In the genomic region with DNA sequence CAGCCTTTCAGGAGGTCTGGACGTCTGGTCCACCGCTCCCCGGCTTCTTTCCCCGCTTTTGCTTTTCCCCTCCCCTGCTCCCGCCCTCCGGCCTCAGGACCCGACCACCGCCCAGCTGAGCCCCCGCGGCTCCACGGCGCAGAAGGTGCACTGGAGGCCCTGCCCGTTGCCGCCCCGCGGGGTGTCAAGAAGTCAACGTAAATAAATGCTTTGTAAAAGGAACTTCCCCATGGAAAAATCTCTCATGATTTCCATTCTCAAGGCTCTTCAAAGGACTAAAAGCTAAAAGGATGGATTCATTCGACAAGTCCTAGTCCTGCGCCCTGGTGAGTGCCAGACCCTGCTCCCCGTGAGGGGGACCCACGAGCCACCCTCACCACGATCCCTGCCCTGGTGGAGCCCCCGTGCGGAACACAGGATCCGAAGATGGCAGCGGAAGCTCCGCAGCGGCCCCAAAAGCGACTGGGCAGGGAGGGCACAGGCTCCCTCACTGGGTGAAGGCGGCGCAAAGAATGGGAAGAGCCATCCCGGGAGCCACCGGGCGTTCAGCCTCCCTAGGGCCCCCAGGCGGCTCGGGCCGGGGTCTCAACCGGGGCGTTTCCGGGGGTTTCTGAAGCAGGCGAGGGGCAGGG, we compare ENCODE assay signal across 7 cellular contexts. TPM values are rescaled to one million over a fixed set of nuclear protein-coding genes. Genes with fewer than 3 reads are reported as not detected.
DNase-seq lines count a peak whose midpoint lies in the region; ATAC-seq and TF ChIP-seq lines count a peak whose summit lies in the region.
"Not testable (repeated sequence)": the region's sequence is repeated elsewhere in the genome, so short reads cannot be mapped to it uniquely, and the experiment has no call there.

No MANE protein-coding gene starts in this region.

- H3K4me3 ChIP-seq in RWPE2 (ENCODE audit: severe bottlenecking), result peak overlapping the region; percentile 39
- peak overlapping the region; percentile 36 to 46 for H3K4me3 ChIP-seq in cardiac fibroblast (replicated peaks in 1 of 2; ENCODE audit: low read depth in 2 of 2, low read length in 2 of 2)
- peak overlapping the region; percentile 28 for H3K4me3 ChIP-seq in mononuclear cell (ENCODE audit: low read length)
- H3K4me3 ChIP-seq in skin epidermis, result peak overlapping the region in 6 of 7 experiments; percentile 20 to 41 (median 28)

- not testable (repeated sequence) for H3K27me3 ChIP-seq in RWPE2 (ENCODE audit: insufficient read depth, poor library complexity, severe bottlenecking); mononuclear cell (ENCODE audit: insufficient read depth, low read length)

- H3K27ac ChIP-seq in RWPE2 (ENCODE audit: poor library complexity, severe bottlenecking), result not testable (repeated sequence)
- peak overlapping the region in 2 of 21 experiments; percentile 35 to 37 for H3K27ac ChIP-seq in skin epidermis

- TF ChIP-seq CTCF in GM12872 (IDR thresholded peaks at IDR 0.05; ENCODE audit: insufficient read depth, low read depth, low read length), result 0 out of 3 replicates have a peak, but pooled peaks have one; percentile 7
- not testable (repeated sequence) for TF ChIP-seq CTCF in RWPE2 (IDR thresholded peaks at IDR 0.05; ENCODE audit: poor library complexity, severe bottlenecking); cardiac fibroblast (IDR thresholded peaks at IDR 0.05; ENCODE audit: low read depth, low read length)

- intact Hi-C loops in Right ventricle myocardium inferior (cut with DNase I), result not testable (repeated sequence)

- H3K4me1 ChIP-seq in RWPE2 (ENCODE audit: insufficient read depth, poor library complexity, severe bottlenecking); mononuclear cell (ENCODE audit: insufficient read depth, low read length): not testable (repeated sequence)

- ATAC-seq in RWPE2 (ENCODE audit: low read depth); Right ventricle myocardium inferior: not testable (repeated sequence)

- H3K9me3 ChIP-seq in RWPE2 (ENCODE audit: severe bottlenecking); mononuclear cell (ENCODE audit: low read depth, low read length): not testable (repeated sequence)

- H3K36me3 ChIP-seq in RWPE2 (ENCODE audit: low read depth), result not testable (repeated sequence)

- DNase-seq in RWPE2 (ENCODE audit: low spot score) (peak; percentile 38), activated T-cell treated with anti-CD3 and anti-CD28 coated beads for 4 hours (peak; percentile 10), cardiac fibroblast (ENCODE audit: low read depth in 2 of 2) (peak; percentile 5 to 18), Right ventricle myocardium inferior (ENCODE audit: missing footprints) (peak; percentile 11)

RNA-seq across cellular contexts. Expression of gene PPIAL4D, which starts 45.1 kb away (rescaled TPM):
- total RNA-seq in Right ventricle myocardium inferior, result not detected
- not detected for total RNA-seq in mononuclear cell
